29 cellular contexts compared by ENCODE assay signal in the genomic region with DNA sequence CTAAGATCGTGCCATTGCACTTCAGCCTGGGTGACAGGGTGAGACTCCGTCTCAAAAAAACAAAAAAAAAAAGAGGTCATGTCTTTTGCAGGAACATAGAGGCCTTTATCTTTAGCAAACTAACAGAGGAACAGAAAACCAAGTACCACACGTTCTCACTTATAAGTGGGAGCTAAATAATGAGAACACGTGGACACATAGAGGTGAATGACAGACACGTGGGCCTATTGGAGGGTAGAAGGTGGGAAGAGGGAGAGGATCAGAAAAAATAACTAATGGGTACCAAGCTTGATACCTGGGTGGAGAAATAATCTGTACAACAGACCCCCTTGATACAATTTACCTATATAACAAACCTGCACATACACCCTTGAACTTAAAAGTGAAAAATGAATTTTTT.
"Had no signal": no experiment of that assay in that cellular context is flagged by ENCODE, and none has a peak within 500 bp of the region (broad histone marks: within the 10 kb centered on the region; RNA-seq: fewer than 3 reads in every experiment).

No MANE protein-coding gene starts in this region.

- H3K27me3 ChIP-seq: colonic mucosa, dorsolateral prefrontal cortex, esophagus muscularis mucosa, esophagus squamous epithelium, foreskin keratinocyte, gastrocnemius medialis, gastroesophageal sphincter, heart left ventricle, heart right ventricle had no signal

- H3K9me3 ChIP-seq: colonic mucosa, esophagus muscularis mucosa, gastrocnemius medialis, gastroesophageal sphincter had no signal

- ATAC-seq: effector memory CD8-positive, alpha-beta T cell; esophagus mucosa; foreskin keratinocyte; gastrocnemius medialis; gastroesophageal sphincter; heart left ventricle; heart right ventricle had no signal

- H3K27ac Mint-ChIP-seq: dendritic cell treated with granulocyte-macrophage colony-stimulating factor and Interleukin-4, amounts not matched to agents 40 ng/mL and 50 ng/mL, for 4 days; effector memory CD8-positive, alpha-beta T cell; endodermal cell had no signal

- H3K4me3 ChIP-seq: colonic mucosa, coronary artery, dorsolateral prefrontal cortex, esophagus muscularis mucosa, esophagus squamous epithelium, gastrocnemius medialis, gastroesophageal sphincter, heart left ventricle, heart right ventricle had no signal

- FAIRE-seq: colon, endometrium, endothelial cell of umbilical vein, frontal cortex had no signal

- H3K27ac ChIP-seq: colonic mucosa, coronary artery, dorsolateral prefrontal cortex, epithelial cell of prostate, esophagus muscularis mucosa, esophagus squamous epithelium, foreskin keratinocyte, gastrocnemius medialis, gastroesophageal sphincter, heart left ventricle, heart right ventricle had no signal

- H3K36me3 ChIP-seq: colonic mucosa, esophagus muscularis mucosa, esophagus squamous epithelium, gastrocnemius medialis, gastroesophageal sphincter, heart left ventricle, heart right ventricle had no signal

- H3K4me1 ChIP-seq: colonic mucosa, esophagus muscularis mucosa, esophagus squamous epithelium, foreskin keratinocyte, gastrocnemius medialis, gastroesophageal sphincter, heart left ventricle had no signal

- H3K27me3 Mint-ChIP-seq: dendritic cell treated with granulocyte-macrophage colony-stimulating factor and Interleukin-4, amounts not matched to agents 40 ng/mL and 50 ng/mL, for 4 days; effector memory CD8-positive, alpha-beta T cell had no signal

- DNase-seq: colonic mucosa; cortex of kidney; dermis blood vessel endothelial cell; dorsolateral prefrontal cortex; effector CD4-positive, alpha-beta T cell; effector CD8-positive, alpha-beta T cell; effector memory CD4-positive, alpha-beta T cell; effector memory CD8-positive, alpha-beta T cell; endodermal cell; erythroblast; esophagus squamous epithelium; foreskin fibroblast; foreskin keratinocyte; foreskin melanocyte; gastrocnemius medialis; glutamatergic neuron; head of caudate nucleus; heart left ventricle; heart right ventricle had no signal

- H3K4me1 Mint-ChIP-seq: endodermal cell had no signal

- H3K4me3 Mint-ChIP-seq: dendritic cell treated with granulocyte-macrophage colony-stimulating factor and Interleukin-4, amounts not matched to agents 40 ng/mL and 50 ng/mL, for 4 days; effector memory CD8-positive, alpha-beta T cell; endodermal cell had no signal
